8 cellular contexts compared by ENCODE assay signal in genomic region chr1:200738733-200739498, GRCh38. TPM values are rescaled to one million over a fixed set of nuclear protein-coding genes. Genes with fewer than 3 reads are reported as not detected.
DNase-seq lines count a peak whose midpoint lies in the region; ATAC-seq, FAIRE-seq and TF ChIP-seq lines count a peak whose summit lies in the region.

CAMSAP2 (plus strand) TSS chr1:200738893; CDS start chr1:200739828, 935 bp downstream.

- H3K9me2 ChIP-seq in HCT116 (ENCODE audit: insufficient read depth), result no peaks in the 10 kb centered on the region

- intact Hi-C loops in HCT116 (cut with micrococcal nuclease) (loop anchor here (5.0 kb wide), 1 partner anchor 117 kb away; the partner anchor contains the start of gene KIF14), ascending aorta (cut with DNase I) (loop anchor here (1.0 to 2.0 kb wide), 4 partner anchors 38 to 119 kb away; partner anchors contain the start of gene KIF14)

- peak within 1 kb of the TSS; percentile 29 for H3K27ac Mint-ChIP-seq in T-helper 2 cell treated with Interferon-gamma antibody and Interleukin-4, amounts not matched to agents 5 μg/mL and 100 μg/mL, for 36 hours

- POLR2A ChIA-PET in HCT116 (lab: Charles Lee), result interaction anchor here (2.8 kb wide), 1 partner anchor 69 kb away, joined by 15 read pairs; the partner anchor contains the start of gene DDX59

- DNase-seq in HCT116 (ENCODE audit: low read depth, low spot score) (peak; percentile 34), NCI-H1417 (lab: John Stamatoyannopoulos, UW) (peak; percentile 79 to 95 (median 94)), ascending aorta (ENCODE audit: low spot score in 2 of 2) (peak; percentile 47 to 96), right atrium auricular region (ENCODE audit: low spot score) (peak; percentile 93), pulmonary artery endothelial cell (ENCODE audit: low read depth, low spot score) (peak; percentile 62), urothelium cell line (ENCODE audit: low spot score) (peak; percentile 94)
- DNase-seq in T-helper 2 cell treated with Interferon-gamma antibody and Interleukin-4, amounts not matched to agents 5 μg/mL and 100 μg/mL, for 36 hours (ENCODE audit: low spot score), result peak; percentile 58

- H3K4me2 ChIP-seq in HCT116 (ENCODE audit: low read length), result peak within 1 kb of the TSS; percentile 94

- FAIRE-seq in urothelium cell line (lab: Jason Lieb, UNC), result no peak

- TF ChIP-seq RAD21 in HCT116 (IDR thresholded peaks at IDR 0.05; ENCODE audit: low read depth), result no peak

- CTCF ChIA-PET in HCT116 (lab: Charles Lee), result no interaction called here

- H3K9me3 Mint-ChIP-seq in T-helper 2 cell treated with Interferon-gamma antibody and Interleukin-4, amounts not matched to agents 5 μg/mL and 100 μg/mL, for 36 hours, result no peaks in the 10 kb centered on the region

- no TSS peak for BruUV-seq in HCT116 (replicated peaks; lab: Mats Ljungman, UMichigan)

- H3K36me3 ChIP-seq in ES-I3 (ENCODE audit: insufficient read depth, low read length) (no peaks in the 10 kb centered on the region), HCT116 (ENCODE audit: control insufficient read depth in 1 of 2, insufficient read depth in 2 of 2, low read length in 2 of 2) (no peaks in the 10 kb centered on the region), ascending aorta (no peaks in the 10 kb centered on the region), right atrium auricular region (no peaks in the 10 kb centered on the region)

- TF ChIP-seq POLR2A in HCT116 (IDR thresholded peaks at IDR 0.05; ENCODE audit: borderline replicate concordance, extremely low read depth, insufficient read depth, insufficient read length), result peak; percentile 53

- H3K27ac ChIP-seq in HCT116 (ENCODE audit: low read depth, low read length) (peak within 1 kb of the TSS; percentile 96), ascending aorta (peak within 1 kb of the TSS; percentile 97 to 100), right atrium auricular region (peak within 1 kb of the TSS; percentile 99 to 100)

- peaks cover 50% of the 10 kb centered on the region for H3K27me3 Mint-ChIP-seq in T-helper 2 cell treated with Interferon-gamma antibody and Interleukin-4, amounts not matched to agents 5 μg/mL and 100 μg/mL, for 36 hours (ENCODE audit: low read depth)

- H3K9me3 ChIP-seq in ES-I3 (ENCODE audit: control insufficient read depth, insufficient read depth, low read length) (no peaks in the 10 kb centered on the region), HCT116 (ENCODE audit: control insufficient read depth in 1 of 2, insufficient read depth in 1 of 2, low read depth in 1 of 2, low read length in 2 of 2) (no peaks in the 10 kb centered on the region), ascending aorta (no peaks in the 10 kb centered on the region), right atrium auricular region (no peaks in the 10 kb centered on the region)

- H3K9ac ChIP-seq in ES-I3 (ENCODE audit: low read depth, low read length), result peak within 1 kb of the TSS; percentile 98
- peak within 1 kb of the TSS; percentile 93 for H3K9ac ChIP-seq in HCT116 (ENCODE audit: low read length)

- H3K4me1 ChIP-seq in ES-I3 (ENCODE audit: insufficient read depth, low read length), result 0 out of 2 replicates have a peak, but pooled peaks cover 3% of the 10 kb centered on the region
- peaks cover 12 to 28% of the 10 kb centered on the region in 2 experiments; a peak in 3 of 4 replicates for H3K4me1 ChIP-seq in HCT116 (ENCODE audit: control insufficient read depth in 1 of 2, insufficient read depth in 2 of 2, low read length in 2 of 2)
- peaks cover 0 to 15% of the 10 kb centered on the region in 2 donors for H3K4me1 ChIP-seq in ascending aorta
- peaks cover 0 to 28% of the 10 kb centered on the region in 2 donors for H3K4me1 ChIP-seq in right atrium auricular region

- H3K27me3 ChIP-seq in HCT116 (ENCODE audit: insufficient read depth, low read length), result no peaks in the 10 kb centered on the region
- H3K27me3 ChIP-seq in ascending aorta, result no peaks in the 10 kb centered on the region
- no peaks in the 10 kb centered on the region for H3K27me3 ChIP-seq in right atrium auricular region

- H3K4me3 Mint-ChIP-seq in T-helper 2 cell treated with Interferon-gamma antibody and Interleukin-4, amounts not matched to agents 5 μg/mL and 100 μg/mL, for 36 hours, result peak within 1 kb of the TSS; percentile 90

- peak within 1 kb of the TSS; percentile 95 for H2AFZ ChIP-seq in HCT116 (ENCODE audit: low read depth, low read length, poor library complexity, severe bottlenecking)

- peak; percentile 81 for ATAC-seq in HCT116

- H3K79me2 ChIP-seq in HCT116 (ENCODE audit: insufficient read depth, low read length), result peaks cover 41% of the 10 kb centered on the region

- RAD21 ChIA-PET in HCT116 (lab: Charles Lee; ENCODE audit: low non-redundant PET in 1 of 2, low total read pairs in 2 of 2, uncharacterized antibody in 2 of 2, unreplicated experiment in 2 of 2), result no interaction called here

- no peaks in the 10 kb centered on the region; the same call in 1 of the 2 replicates for H4K20me1 ChIP-seq in HCT116 (ENCODE audit: insufficient read depth)

- H3K4me3 ChIP-seq in HCT116 (replicated peaks in 1 of 2; ENCODE audit: low read depth in 1 of 2, low read length in 2 of 2), result peak within 1 kb of the TSS; percentile 82 to 91
- H3K4me3 ChIP-seq in ascending aorta, result peak within 1 kb of the TSS; percentile 77 to 99
- peak within 1 kb of the TSS; percentile 86 to 96 for H3K4me3 ChIP-seq in right atrium auricular region

- H3K36me3 Mint-ChIP-seq in T-helper 2 cell treated with Interferon-gamma antibody and Interleukin-4, amounts not matched to agents 5 μg/mL and 100 μg/mL, for 36 hours (ENCODE audit: low read depth), result no peaks in the 10 kb centered on the region

- H3K4me1 Mint-ChIP-seq in T-helper 2 cell treated with Interferon-gamma antibody and Interleukin-4, amounts not matched to agents 5 μg/mL and 100 μg/mL, for 36 hours (ENCODE audit: low read depth), result peaks cover 10% of the 10 kb centered on the region

- TF ChIP-seq CTCF in HCT116 (IDR thresholded peaks at IDR 0.05 in 2 of 3, conservative IDR thresholded peaks at IDR 0.05 in 1 of 3; ENCODE audit: borderline replicate concordance in 1 of 3, insufficient read depth in 1 of 3, low read depth in 2 of 3, low read length in 2 of 3), result no peak
- TF ChIP-seq CTCF in ascending aorta (IDR thresholded peaks at IDR 0.05), result no peak
- no peak for TF ChIP-seq CTCF in right atrium auricular region (IDR thresholded peaks at IDR 0.05)

TF ChIP-seq in HCT116, 20 proteins besides CTCF, POLR2A, EP300 and RAD21:
- TF ChIP-seq EGR1 (IDR thresholded peaks at IDR 0.05; ENCODE audit: low read depth) (0 out of 2 replicates have a peak, but pooled peaks have one; percentile 53), JUND (IDR thresholded peaks at IDR 0.05) (no peak), ATF3 (IDR thresholded peaks at IDR 0.05) (no peak), EZH2 (IDR thresholded peaks at IDR 0.05) (no peak), ZFX (IDR thresholded peaks at IDR 0.05) (peak; percentile 63), MAX (IDR thresholded peaks at IDR 0.05) (peak; percentile 69), POLR2AphosphoS5 (IDR thresholded peaks at IDR 0.05; ENCODE audit: low read depth, low read length) (peak; percentile 77), SIN3A (IDR thresholded peaks at IDR 0.05; ENCODE audit: low read depth) (peak; percentile 74), TCF7L2 (IDR thresholded peaks at IDR 0.05; ENCODE audit: borderline replicate concordance, extremely low read depth, insufficient read depth, insufficient read length) (peak; percentile 79)

RNA-seq across cellular contexts. Expression of gene CAMSAP2, which starts in this region (rescaled TPM):
- 25.0 TPM for total RNA-seq in HCT116 (2021; ENCODE audit: unreplicated experiment)
- 7.4 and 9.2 TPM in 2 replicates for polyA plus RNA-seq in HCT116 (2012)
- 22.4 TPM for total RNA-seq in ascending aorta
- 10 to 100 TPM; 34.6 to 36.4 TPM for total RNA-seq in right atrium auricular region
- total RNA-seq in pulmonary artery endothelial cell, result 26.1 and 34.5 TPM in 2 replicates

Comparison
In these comparisons a context has a peak if more than half of its experiments do, and no peak if none do; other contexts are left out.
1. Peak in every context shown above with its lines: DNase-seq, ATAC-seq, H3K4me3 ChIP-seq and H3K27ac ChIP-seq.
2. DNase-seq: peak in every context shown above with its lines; median percentile 94 in NCI-H1417; 94 in urothelium cell line; 93 in right atrium auricular region; 72 in ascending aorta; 62 in pulmonary artery endothelial cell; 58 in T-helper 2 cell treated with Interferon-gamma antibody and Interleukin-4, amounts not matched to agents 5 μg/mL and 100 μg/mL, for 36 hours; 34 in HCT116.